ENCODE assay signal across 1 cellular context in genomic region chr14:23160924-23161522, GRCh38.
A peak's percentile ranks its signal among the peaks of the same experiment; 100 is the strongest.
TF ChIP-seq lines count a peak whose summit lies in the region.

No MANE protein-coding gene starts in this region.

TF ChIP-seq in K562, 482 proteins besides CTCF, POLR2A, EP300 and RAD21 (continued from another document):
- TF ChIP-seq ZNF518B (CRISPR knock-in tag; IDR thresholded peaks at IDR 0.05) (no peak), HMBOX1 (IDR thresholded peaks at IDR 0.05) (no peak), U2AF2 (optimal IDR thresholded peaks at IDR 0.05; ENCODE audit: low read depth, low read length) (no peak), ZNF407 (IDR thresholded peaks at IDR 0.05; ENCODE audit: low read depth) (no peak), BRD9 (IDR thresholded peaks at IDR 0.05; ENCODE audit: low read depth, partially characterized antibody) (no peak), ILF3 (IDR thresholded peaks at IDR 0.05; ENCODE audit: borderline replicate concordance) (no peak), MED1 (CRISPR knock-in tag; IDR thresholded peaks at IDR 0.05; ENCODE audit: borderline replicate concordance) (no peak), PTRF (tag; IDR thresholded peaks at IDR 0.05) (no peak), ZNF146 (CRISPR knock-in tag; IDR thresholded peaks at IDR 0.05; ENCODE audit: unreplicated experiment) (no peak), ZBED1 (IDR thresholded peaks at IDR 0.05) (no peak), ZEB2 (IDR thresholded peaks at IDR 0.05) (no peak), ZBTB17 (CRISPR knock-in tag; IDR thresholded peaks at IDR 0.05) (no peak), SMAD1 (IDR thresholded peaks at IDR 0.05; ENCODE audit: low read depth, low read length, partially characterized antibody) (no peak), ARID1B (IDR thresholded peaks at IDR 0.05) (peak; percentile 80), SAP30 (IDR thresholded peaks at IDR 0.05; ENCODE audit: borderline replicate concordance, insufficient read depth, low read depth, low read length, poor library complexity, severe bottlenecking) (no peak), NUFIP1 (IDR thresholded peaks at IDR 0.05; ENCODE audit: partially characterized antibody) (no peak), BCLAF1 (IDR thresholded peaks at IDR 0.05; ENCODE audit: borderline replicate concordance in 1 of 2, control insufficient read depth in 1 of 2, low read depth in 2 of 2, low read length in 1 of 2) (no peak), ZNF3 (CRISPR knock-in tag; IDR thresholded peaks at IDR 0.05) (no peak), HOXB6 (CRISPR knock-in tag; IDR thresholded peaks at IDR 0.05; ENCODE audit: borderline replicate concordance) (no peak), KLF10 (CRISPR knock-in tag; IDR thresholded peaks at IDR 0.05) (no peak), CEBPG (CRISPR knock-in tag; IDR thresholded peaks at IDR 0.05) (no peak), CEBPG (tag; conservative IDR thresholded peaks at IDR 0.05 in 1 of 2, IDR thresholded peaks at IDR 0.05 in 1 of 2) (peak; percentile 48 to 58)
- TF ChIP-seq, protein P1, sequence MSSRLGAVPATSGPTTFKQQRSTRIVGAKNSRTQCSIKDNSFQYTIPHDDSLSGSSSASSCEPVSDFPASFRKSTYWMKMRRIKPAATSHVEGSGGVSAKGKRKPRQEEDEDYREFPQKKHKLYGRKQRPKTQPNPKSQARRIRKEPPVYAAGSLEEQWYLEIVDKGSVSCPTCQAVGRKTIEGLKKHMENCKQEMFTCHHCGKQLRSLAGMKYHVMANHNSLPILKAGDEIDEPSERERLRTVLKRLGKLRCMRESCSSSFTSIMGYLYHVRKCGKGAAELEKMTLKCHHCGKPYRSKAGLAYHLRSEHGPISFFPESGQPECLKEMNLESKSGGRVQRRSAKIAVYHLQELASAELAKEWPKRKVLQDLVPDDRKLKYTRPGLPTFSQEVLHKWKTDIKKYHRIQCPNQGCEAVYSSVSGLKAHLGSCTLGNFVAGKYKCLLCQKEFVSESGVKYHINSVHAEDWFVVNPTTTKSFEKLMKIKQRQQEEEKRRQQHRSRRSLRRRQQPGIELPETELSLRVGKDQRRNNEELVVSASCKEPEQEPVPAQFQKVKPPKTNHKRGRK (tag; IDR thresholded peaks at IDR 0.05) = no peak
- TF ChIP-seq, protein P2, sequence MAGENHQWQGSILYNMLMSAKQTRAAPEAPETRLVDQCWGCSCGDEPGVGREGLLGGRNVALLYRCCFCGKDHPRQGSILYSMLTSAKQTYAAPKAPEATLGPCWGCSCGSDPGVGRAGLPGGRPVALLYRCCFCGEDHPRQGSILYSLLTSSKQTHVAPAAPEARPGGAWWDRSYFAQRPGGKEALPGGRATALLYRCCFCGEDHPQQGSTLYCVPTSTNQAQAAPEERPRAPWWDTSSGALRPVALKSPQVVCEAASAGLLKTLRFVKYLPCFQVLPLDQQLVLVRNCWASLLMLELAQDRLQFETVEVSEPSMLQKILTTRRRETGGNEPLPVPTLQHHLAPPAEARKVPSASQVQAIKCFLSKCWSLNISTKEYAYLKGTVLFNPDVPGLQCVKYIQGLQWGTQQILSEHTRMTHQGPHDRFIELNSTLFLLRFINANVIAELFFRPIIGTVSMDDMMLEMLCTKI (IDR thresholded peaks at IDR 0.05; ENCODE audit: partially characterized antibody) = no peak
